ENCODE assay signal across 25 cellular contexts in the genomic region with DNA sequence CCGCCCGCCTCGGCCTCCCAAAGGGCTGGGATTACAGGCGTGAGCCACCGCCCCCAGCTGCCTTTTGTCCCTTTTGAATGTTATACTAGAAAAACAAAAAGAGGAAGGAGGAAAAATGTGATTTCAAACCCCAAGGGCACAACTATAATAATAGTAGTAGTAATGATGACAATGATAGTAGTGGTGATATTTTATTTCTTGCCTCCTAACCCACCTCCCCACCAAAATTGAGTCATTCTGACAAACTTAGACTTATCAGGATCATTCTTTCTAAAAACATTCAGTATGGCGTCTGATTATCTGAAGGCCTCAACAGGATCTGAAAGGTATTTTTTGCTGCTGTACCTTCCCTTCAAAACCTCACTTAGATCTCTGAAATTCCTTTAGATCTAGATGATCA. TPM values are rescaled to one million over a fixed set of nuclear protein-coding genes. Genes with fewer than 3 reads are reported as not detected.
DNase-seq lines count a peak whose midpoint lies in the region; ATAC-seq, FAIRE-seq and TF ChIP-seq lines count a peak whose summit lies in the region.
"Had no signal": no experiment of that assay in that cellular context is flagged by ENCODE, and none has a peak within 500 bp of the region (broad histone marks: within the 10 kb centered on the region; RNA-seq: fewer than 3 reads in every experiment).

No MANE protein-coding gene starts in this region.

- peaks cover 98% of the 10 kb centered on the region for H3K79me2 ChIP-seq in DOHH2 (ENCODE audit: control insufficient read depth, low read length)

- H3K4me1 ChIP-seq in A549 (no peaks in the 10 kb centered on the region), DOHH2 (ENCODE audit: control insufficient read depth, low read length) (peaks cover 15% of the 10 kb centered on the region)
- H3K4me1 ChIP-seq: BE2C, HAP-1 had no signal

- H3K36me3 ChIP-seq in DOHH2 (ENCODE audit: control insufficient read depth, low read length) = peaks cover 21% of the 10 kb centered on the region
- H3K36me3 ChIP-seq: HAP-1 had no signal

- H3K4me2 ChIP-seq in A549 = no peak overlapping the region
- peak overlapping the region; percentile 14; the same call in 1 of the 2 replicates for H3K4me2 ChIP-seq in DOHH2 (ENCODE audit: low read length)

- no peak for TF ChIP-seq EP300 in A549 (IDR thresholded peaks at IDR 0.05)

- H3K9me2 ChIP-seq in DOHH2 (replicated peaks; ENCODE audit: control insufficient read depth, low read length) = no peaks in the 10 kb centered on the region

- no peak overlapping the region for H3K4me3 Mint-ChIP-seq in osteocyte (ENCODE audit: unreplicated experiment)
- H3K4me3 Mint-ChIP-seq: CD4-positive, CD25-positive, alpha-beta regulatory T cell; CD8-positive, alpha-beta T cell; HFFc6 had no signal

- peaks cover 3% of the 10 kb centered on the region for H3K36me3 Mint-ChIP-seq in osteocyte (ENCODE audit: unreplicated experiment)

- no peak for TF ChIP-seq POLR2A in A549 (IDR thresholded peaks at IDR 0.05; ENCODE audit: low read length)

- H3F3A ChIP-seq in DOHH2 (ENCODE audit: control insufficient read depth, insufficient read depth) = 0 out of 2 replicates have a peak, but pooled peaks cover 2% of the 10 kb centered on the region

- DNase-seq in A549 (ENCODE audit: low read depth in 1 of 2, low spot score in 1 of 2) (no peak), MV-4-11 (lab: John Stamatoyannopoulos, UW) (peak; percentile 9), osteocyte (ENCODE audit: extremely low spot score, unreplicated experiment) (peak; percentile 75), cerebellar cortex (ENCODE audit: low spot score) (no peak), pons (ENCODE audit: low spot score) (no peak), kidney tubule cell (ENCODE audit: low spot score) (no peak), GM19238 (ENCODE audit: insufficient read length, low spot score) (no peak)
- DNase-seq: ACHN; AML-193; BE2C; CD4-positive, CD25-positive, alpha-beta regulatory T cell; CD8-positive, alpha-beta T cell; DMS 273 treated with DMSO at 0.1 percent for 48 hours; DMS79; GF-D8; GOT3; HFFc6 had no signal

- no peaks in the 10 kb centered on the region for H3K27me3 ChIP-seq in DOHH2 (ENCODE audit: control insufficient read depth, low read length)
- H3K27me3 ChIP-seq: BE2C had no signal

- ATAC-seq in A549 = no peak
- ATAC-seq: CD8-positive, alpha-beta T cell had no signal

- H3K9me3 Mint-ChIP-seq in osteocyte (ENCODE audit: unreplicated experiment) = no peaks in the 10 kb centered on the region
- H3K9me3 Mint-ChIP-seq: CD4-positive, CD25-positive, alpha-beta regulatory T cell; CD8-positive, alpha-beta T cell; HFFc6 had no signal

- H3K9me3 ChIP-seq in A549 = no peaks in the 10 kb centered on the region
- H3K9me3 ChIP-seq in DOHH2 (ENCODE audit: control insufficient read depth, insufficient read depth, low read length) = no peaks in the 10 kb centered on the region
- H3K9me3 ChIP-seq: BE2C, HAP-1 had no signal

- no peak for TF ChIP-seq RAD21 in A549 (conservative IDR thresholded peaks at IDR 0.05 in 1 of 2, IDR thresholded peaks at IDR 0.05 in 1 of 2)

- no peaks in the 10 kb centered on the region for H3K27me3 Mint-ChIP-seq in osteocyte (ENCODE audit: unreplicated experiment)
- H3K27me3 Mint-ChIP-seq: CD4-positive, CD25-positive, alpha-beta regulatory T cell had no signal

- CTCF ChIA-PET in A549 (lab: Yijun Ruan, JAX) = interaction anchor here (1.7 kb wide), 1 partner anchor 14 kb away, joined by 4 read pairs; a partner anchor contains a TSS

- H4K20me1 ChIP-seq in DOHH2 (ENCODE audit: control insufficient read depth, insufficient read depth, low read depth, low read length) = peaks cover 9% of the 10 kb centered on the region

- H3K27ac Mint-ChIP-seq in osteocyte (ENCODE audit: unreplicated experiment) = no peak overlapping the region
- H3K27ac Mint-ChIP-seq: CD4-positive, CD25-positive, alpha-beta regulatory T cell; CD8-positive, alpha-beta T cell; HFFc6 had no signal

- POLR2A ChIA-PET in A549 (lab: Yijun Ruan, JAX) = interaction anchor here (1.0 kb wide), 1 partner anchor 14 kb away, joined by 4 read pairs; a partner anchor contains a TSS

- no peak overlapping the region for H3K4me3 ChIP-seq in A549
- no peak overlapping the region for H3K4me3 ChIP-seq in DOHH2 (ENCODE audit: low read length)
- H3K4me3 ChIP-seq: HAP-1 had no signal

- WGBS in A549 (ENCODE audit: missing lambda C conversion rate) = 95% methylated on average over 6 of the region's 6 CpGs

- H3K27ac ChIP-seq in A549 (no peak overlapping the region), DOHH2 (ENCODE audit: low read depth, low read length) (no peak overlapping the region)
- H3K27ac ChIP-seq: 22Rv1, C4-2B had no signal

- FAIRE-seq in A549 (lab: Jason Lieb, UNC) = no peak
- FAIRE-seq: A204.1, D721Med, GM12891, H54 had no signal

- H3K4me1 Mint-ChIP-seq in osteocyte (ENCODE audit: unreplicated experiment) = peaks cover 15% of the 10 kb centered on the region

- TF ChIP-seq CTCF in A549 (IDR thresholded peaks at IDR 0.05) = no peak
- TF ChIP-seq CTCF in DOHH2 (IDR thresholded peaks at IDR 0.05; ENCODE audit: low read depth, low read length, poor library complexity, severe bottlenecking) = no peak
- no peak for TF ChIP-seq CTCF in osteocyte (IDR thresholded peaks at IDR 0.05)

TF ChIP-seq in A549, 52 proteins besides CTCF, POLR2A, EP300 and RAD21:
- TF ChIP-seq EHMT2 (IDR thresholded peaks at IDR 0.05; ENCODE audit: low read depth) = peak; percentile 35; the same call in 1 of the 2 replicates
- no peak for TF ChIP-seq RFX5 (IDR thresholded peaks at IDR 0.05)

RNA-seq across cellular contexts. Expression of a gene that starts 13.6 kb away (rescaled TPM):
- polyA plus RNA-seq in A549 (2011; rRNA removed) = 24.9 and 27.3 TPM in 2 replicates
- polyA plus RNA-seq in A549 (2012; cell fraction: cytosol; rRNA removed) = 10.2 and 11.2 TPM in 2 replicates
- 28.3 and 30.8 TPM in 2 replicates for polyA plus RNA-seq in A549 (2012; cell fraction: nucleus; rRNA removed)
- 20.6 to 21.7 TPM (median 21.7 TPM) in 3 replicates for polyA plus RNA-seq in A549 (2017; fragmentation: RNase III; extraction: RNeasy Plus Mini Kit Qiagen cat#74134 plus additional on column Dnase treatment)
- polyA minus RNA-seq in A549 (2011; rRNA and poly(A)+ RNA removed) = 24.0 and 25.0 TPM in 2 replicates
- 52.6 and 57.1 TPM in 2 replicates for total RNA-seq in osteocyte

Comparison
In these comparisons a context has a peak if more than half of its experiments do, and no peak if none do; other contexts are left out.
1. DNase-seq: peak in MV-4-11 (single experiment) and osteocyte (single experiment); none in A549 (0 of 2), cerebellar cortex (single experiment), pons (single experiment), kidney tubule cell (single experiment) and GM19238 (single experiment).